21 cellular contexts compared by ENCODE assay signal in genomic region chr6:128403618-128404444, GRCh38.
DNase-seq lines count a peak whose midpoint lies in the region; ATAC-seq, FAIRE-seq and TF ChIP-seq lines count a peak whose summit lies in the region.
"Had no signal": no experiment of that assay in that cellular context is flagged by ENCODE, and none has a peak within 500 bp of the region (broad histone marks: within the 10 kb centered on the region; RNA-seq: fewer than 3 reads in every experiment).

No MANE protein-coding gene starts in this region.

- H3K27me3 ChIP-seq in prostate gland (replicated peaks; ENCODE audit: insufficient read depth) = no peaks in the 10 kb centered on the region
- H3K27me3 ChIP-seq: adrenal gland, heart right ventricle, ovary, vagina had no signal

- H3K36me3 Mint-ChIP-seq in central memory CD8-positive, alpha-beta T cell (ENCODE audit: insufficient read depth) = peaks cover 1% of the 10 kb centered on the region
- H3K36me3 Mint-ChIP-seq: CD8-positive, alpha-beta memory T cell; naive B cell had no signal

- H3K27me3 Mint-ChIP-seq in central memory CD8-positive, alpha-beta T cell = peaks cover 6% of the 10 kb centered on the region
- H3K27me3 Mint-ChIP-seq: naive B cell had no signal

- H3K4me3 Mint-ChIP-seq in central memory CD8-positive, alpha-beta T cell = no peak overlapping the region
- H3K4me3 Mint-ChIP-seq: CD8-positive, alpha-beta memory T cell; naive B cell had no signal

- H3K4me3 ChIP-seq in GM12865 (ENCODE audit: low read depth, low read length) (no peak overlapping the region), prostate gland (no peak overlapping the region)
- H3K4me3 ChIP-seq: adrenal gland, heart right ventricle, ovary, vagina had no signal

- peak; percentile 49 for ATAC-seq in GM18858 (IDR thresholded peaks at IDR 0.05; ENCODE audit: unreplicated experiment)
- ATAC-seq in HG02798 (IDR thresholded peaks at IDR 0.05; ENCODE audit: poor library complexity, unreplicated experiment) = peak; percentile 71
- ATAC-seq in central memory CD8-positive, alpha-beta T cell (replicated peaks; ENCODE audit: extremely low read depth, poor library complexity, severe bottlenecking) = peak; percentile 28
- ATAC-seq: heart right ventricle had no signal

- no peaks in the 10 kb centered on the region for H3K9me3 ChIP-seq in prostate gland
- H3K9me3 ChIP-seq: adrenal gland, heart right ventricle, ovary, vagina had no signal

- TF ChIP-seq POLR2A in GM12891 (IDR thresholded peaks at IDR 0.05; ENCODE audit: low read depth, low read length) (no peak), prostate gland (IDR thresholded peaks at IDR 0.05) (no peak)

- H3K4me1 Mint-ChIP-seq in central memory CD8-positive, alpha-beta T cell = peaks cover 5% of the 10 kb centered on the region
- H3K4me1 Mint-ChIP-seq: CD8-positive, alpha-beta memory T cell; naive B cell had no signal

- FAIRE-seq in GM12891 (lab: Jason Lieb, UNC) = no peak
- FAIRE-seq: H54 had no signal

- DNase-seq in GM12865 (ENCODE audit: low read depth) = peak; percentile 53
- DNase-seq in central memory CD8-positive, alpha-beta T cell (ENCODE audit: low spot score in 2 of 2) = no peak
- DNase-seq in GM12891 (ENCODE audit: insufficient read length, low spot score) = no peak
- no peak for DNase-seq in prostate gland (ENCODE audit: low spot score)
- no peak for DNase-seq in anterior cingulate cortex (lab: John Stamatoyannopoulos, UW)
- DNase-seq in globus pallidus (ENCODE audit: low spot score) = no peak
- DNase-seq: adrenal gland; CD8-positive, alpha-beta memory T cell; central memory CD4-positive, alpha-beta T cell; DND-41; effector memory CD4-positive, alpha-beta T cell; heart right ventricle; KG1; naive B cell; NCI-H2029; NCI-H446; ovary had no signal

- H3K27ac Mint-ChIP-seq in central memory CD8-positive, alpha-beta T cell (ENCODE audit: low read depth) = no peak overlapping the region
- H3K27ac Mint-ChIP-seq: CD8-positive, alpha-beta memory T cell; naive B cell had no signal

- no peaks in the 10 kb centered on the region for H3K9me3 Mint-ChIP-seq in central memory CD8-positive, alpha-beta T cell
- H3K9me3 Mint-ChIP-seq: CD8-positive, alpha-beta memory T cell; naive B cell had no signal

- no peaks in the 10 kb centered on the region for H3K36me3 ChIP-seq in prostate gland
- H3K36me3 ChIP-seq: adrenal gland, heart right ventricle, ovary, vagina had no signal

- intact Hi-C loops in prostate gland (cut with DNase I) = no loop called here

- WGBS in prostate gland = 95% methylated on average over 4 of the region's 4 CpGs

- TF ChIP-seq CTCF in GM12865 (IDR thresholded peaks at IDR 0.05; ENCODE audit: insufficient read depth, low read depth, low read length, missing control alignments) = no peak
- no peak for TF ChIP-seq CTCF in prostate gland (IDR thresholded peaks at IDR 0.05)

- no peak overlapping the region for H3K27ac ChIP-seq in prostate gland
- H3K27ac ChIP-seq: adrenal gland, heart right ventricle, ovary, vagina had no signal

- no peaks in the 10 kb centered on the region for H3K4me1 ChIP-seq in prostate gland (replicated peaks)
- H3K4me1 ChIP-seq: adrenal gland, vagina had no signal

TF ChIP-seq in GM12891, 5 proteins besides CTCF, POLR2A, EP300 and RAD21:
- TF ChIP-seq SPI1 (IDR thresholded peaks at IDR 0.05; ENCODE audit: low read depth, low read length) (no peak), POU2F2 (IDR thresholded peaks at IDR 0.05; ENCODE audit: low read depth, low read length) (no peak), PAX5 (IDR thresholded peaks at IDR 0.05; ENCODE audit: insufficient read depth, low read length, severe bottlenecking) (no peak), TAF1 (IDR thresholded peaks at IDR 0.05; ENCODE audit: low read depth, low read length) (no peak), POLR2AphosphoS5 (IDR thresholded peaks at IDR 0.05; ENCODE audit: low read depth, low read length) (no peak)
